ENCODE assay signal across 24 cellular contexts in genomic region chr7:123819001-123819400, GRCh38. TPM values are rescaled to one million over a fixed set of nuclear protein-coding genes. Genes with fewer than 3 reads are reported as not detected.
DNase-seq lines count a peak whose midpoint lies in the region; ATAC-seq, FAIRE-seq and TF ChIP-seq lines count a peak whose summit lies in the region.
"Had no signal": no experiment of that assay in that cellular context is flagged by ENCODE, and none has a peak within 500 bp of the region (broad histone marks: within the 10 kb centered on the region; RNA-seq: fewer than 3 reads in every experiment).

No MANE protein-coding gene starts in this region.

- H3K9ac ChIP-seq in OCI-LY3 (ENCODE audit: low read length) (no peak overlapping the region), trophoblast cell (ENCODE audit: low read length) (no peak overlapping the region)
- H3K9ac ChIP-seq: KMS-11 had no signal

- CTCF ChIA-PET in HEK293 (lab: Yijun Ruan, JAX): no interaction called here

- H3K4me3 ChIP-seq in HEK293 (ENCODE audit: low read depth, low read length) (no peak overlapping the region), OCI-LY3 (ENCODE audit: low read length) (no peak overlapping the region), bronchial epithelial cell (ENCODE audit: low read depth, low read length) (no peak overlapping the region), trophoblast cell (ENCODE audit: low read depth, low read length) (no peak overlapping the region), gastroesophageal sphincter (no peak overlapping the region)

- no peak overlapping the region for H2BK12ac ChIP-seq in trophoblast cell (ENCODE audit: low read length)

- H3K9me3 ChIP-seq in HEK293 (ENCODE audit: control insufficient read depth, insufficient read depth, low read depth, low read length) (no peaks in the 10 kb centered on the region), OCI-LY3 (ENCODE audit: insufficient read depth, low read length) (no peaks in the 10 kb centered on the region), trophoblast cell (ENCODE audit: insufficient read depth, low read depth, low read length) (no peaks in the 10 kb centered on the region), gastroesophageal sphincter (no peaks in the 10 kb centered on the region)

- no peak for TF ChIP-seq POLR2A in gastroesophageal sphincter (IDR thresholded peaks at IDR 0.05)

- no peak for TF ChIP-seq CTCF in HEK293 (tag by site-specific recombination; IDR thresholded peaks at IDR 0.05)
- TF ChIP-seq CTCF in OCI-LY3 (IDR thresholded peaks at IDR 0.05; ENCODE audit: low read depth, low read length): no peak
- TF ChIP-seq CTCF in bronchial epithelial cell (IDR thresholded peaks at IDR 0.05; ENCODE audit: insufficient read depth, low read length, severe bottlenecking): no peak
- no peak for TF ChIP-seq CTCF in gastroesophageal sphincter (IDR thresholded peaks at IDR 0.05)

- no peak overlapping the region for H3K14ac ChIP-seq in trophoblast cell (ENCODE audit: low read length)

- H3K27ac ChIP-seq in HEK293 (ENCODE audit: extremely low read depth, low read depth, low read length) (no peak overlapping the region), OCI-LY3 (ENCODE audit: low read length) (no peak overlapping the region), trophoblast cell (ENCODE audit: low read depth, low read length) (no peak overlapping the region), gastroesophageal sphincter (no peak overlapping the region)
- H3K27ac ChIP-seq: KMS-11 had no signal

- H3K4me2 ChIP-seq in OCI-LY3 (ENCODE audit: low read length): no peak overlapping the region
- no peak overlapping the region for H3K4me2 ChIP-seq in trophoblast cell (ENCODE audit: low read length)
- H3K4me2 ChIP-seq: KMS-11 had no signal

- H2BK120ac ChIP-seq in trophoblast cell (ENCODE audit: insufficient read depth, low read length, poor library complexity): no peak overlapping the region

- no peak overlapping the region for H4K8ac ChIP-seq in trophoblast cell (ENCODE audit: low read depth, low read length)

- H4K91ac ChIP-seq in trophoblast cell (ENCODE audit: low read depth, low read length): no peak overlapping the region

- H4K12ac ChIP-seq in trophoblast cell (ENCODE audit: low read depth, low read length): no peak overlapping the region

- H4K20me1 ChIP-seq in OCI-LY3 (ENCODE audit: insufficient read depth, low read length): no peaks in the 10 kb centered on the region

- no peak overlapping the region for H2AK5ac ChIP-seq in trophoblast cell (ENCODE audit: low read length)

- H3K36me3 ChIP-seq in HEK293 (ENCODE audit: control insufficient read depth in 2 of 2, insufficient read depth in 1 of 2, low read length in 2 of 2) (no peaks in the 10 kb centered on the region), OCI-LY3 (replicated peaks; ENCODE audit: low read depth, low read length) (no peaks in the 10 kb centered on the region), bronchial epithelial cell (ENCODE audit: control insufficient read depth, insufficient read depth, low read length) (no peaks in the 10 kb centered on the region), trophoblast cell (ENCODE audit: control insufficient read depth in 1 of 2, insufficient read depth in 2 of 2, low read length in 2 of 2) (no peaks in the 10 kb centered on the region), gastroesophageal sphincter (no peaks in the 10 kb centered on the region)

- no peak overlapping the region for H3K18ac ChIP-seq in trophoblast cell (ENCODE audit: low read length)

- no peaks in the 10 kb centered on the region; the same call in 1 of the 2 replicates for H3K4me1 ChIP-seq in HEK293 (ENCODE audit: control insufficient read depth, insufficient read depth, low read length)
- peaks cover 7% of the 10 kb centered on the region for H3K4me1 ChIP-seq in OCI-LY3 (ENCODE audit: low read length)
- H3K4me1 ChIP-seq in trophoblast cell (ENCODE audit: control insufficient read depth in 1 of 2, insufficient read depth in 2 of 2, low read length in 2 of 2): peaks cover 0 to 1% of the 10 kb centered on the region in 2 experiments
- no peaks in the 10 kb centered on the region for H3K4me1 ChIP-seq in gastroesophageal sphincter

- no peak for TF ChIP-seq EP300 in gastroesophageal sphincter (IDR thresholded peaks at IDR 0.05)

- POLR2A ChIA-PET in HEK293 (lab: Yijun Ruan, JAX): no interaction called here

- H2AFZ ChIP-seq in OCI-LY3 (ENCODE audit: low read depth, low read length): 0 out of 2 replicates have a peak overlapping the region, but pooled peaks have one; percentile 6
- no peak overlapping the region for H2AFZ ChIP-seq in trophoblast cell (ENCODE audit: insufficient read depth, low read length, poor library complexity)

- WGBS in trophoblast cell (ENCODE audit: extremely low coverage, insufficient coverage, insufficient read length): no CpG with 5 or more reads among the region's 4 CpGs
- WGBS in gastroesophageal sphincter (ENCODE audit: low coverage in 1 of 2), 2 donors: 61% methylated on average over 4 of the region's 4 CpGs

- ATAC-seq in gastroesophageal sphincter (no peak), GM19035 (IDR thresholded peaks at IDR 0.05; ENCODE audit: unreplicated experiment) (no peak)
- ATAC-seq: HCT116, SK-N-SH treated with all-trans-retinoic acid at 6 μM for 48 hours had no signal

- H3K23ac ChIP-seq in trophoblast cell (ENCODE audit: low read length): no peak overlapping the region

- no peaks in the 10 kb centered on the region for H3K79me1 ChIP-seq in trophoblast cell (ENCODE audit: low read length)

- H3K79me2 ChIP-seq in OCI-LY3 (ENCODE audit: low read length): no peaks in the 10 kb centered on the region
- no peaks in the 10 kb centered on the region for H3K79me2 ChIP-seq in trophoblast cell (ENCODE audit: control insufficient read depth, insufficient read depth, low read length, poor library complexity)

- peak; percentile 87 for DNase-seq in bronchial epithelial cell (ENCODE audit: low read depth)
- peak; percentile 26 to 81 for DNase-seq in trophoblast cell
- DNase-seq in mesenteric fat pad (ENCODE audit: low spot score): no peak
- DNase-seq: DMS79 treated with DMSO at 0.1 percent for 48 hours, IMR-90, MV-4-11, NCI-H1105 treated with DMSO at 0.1 percent for 48 hours, NCI-H2081, NCI-H2171, NCI-H524 treated with DMSO at 0.1 percent for 48 hours, OCI-M1, SHP77 treated with DMSO at 0.1 percent for 48 hours had no signal

- no peak for FAIRE-seq in bronchial epithelial cell (lab: Jason Lieb, UNC)
- FAIRE-seq: D721Med, H1 had no signal

- no peak overlapping the region for H3K4ac ChIP-seq in trophoblast cell (ENCODE audit: low read depth, low read length)

- H3K27me3 ChIP-seq in OCI-LY3 (ENCODE audit: low read depth, low read length) (no peaks in the 10 kb centered on the region), bronchial epithelial cell (ENCODE audit: control insufficient read depth, insufficient read depth, low read length) (no peaks in the 10 kb centered on the region), trophoblast cell (ENCODE audit: insufficient read depth, low read length) (no peaks in the 10 kb centered on the region), gastroesophageal sphincter (no peaks in the 10 kb centered on the region)

- H2BK5ac ChIP-seq in trophoblast cell (ENCODE audit: low read depth, low read length, poor library complexity): no peak overlapping the region

TF ChIP-seq in HEK293, 187 proteins besides CTCF, POLR2A, EP300 and RAD21:
- TF ChIP-seq SP2 (tag by site-specific recombination; IDR thresholded peaks at IDR 0.05): no peak
- TF ChIP-seq PRDM10 (tag by site-specific recombination; IDR thresholded peaks at IDR 0.05): peak; percentile 29; the same call in 1 of the 2 replicates

RNA-seq across cellular contexts. Expression of gene HYAL4, which starts 26.0 kb away (rescaled TPM):
- total RNA-seq in bronchial epithelial cell: under 0.01 and 0.13 TPM in 2 replicates
- 0.21 and 0.24 TPM in 2 replicates for polyA plus RNA-seq in trophoblast cell (2013)
- not detected for total RNA-seq in gastroesophageal sphincter
- not detected for total RNA-seq in mesenteric fat pad
- total RNA-seq: H1; IMR-90; RPMI7951; T-helper 1 cell treated with Interleukin-12 subunit alpha and Interleukin-12 subunit beta and Interleukin-4 antibody, amounts not matched to agents 30 ng/mL and 1 ng/mL, for 36 hours had no signal
- polyA plus RNA-seq: CD14-positive monocyte, H1, IMR-90 had no signal
